In the genomic region with DNA sequence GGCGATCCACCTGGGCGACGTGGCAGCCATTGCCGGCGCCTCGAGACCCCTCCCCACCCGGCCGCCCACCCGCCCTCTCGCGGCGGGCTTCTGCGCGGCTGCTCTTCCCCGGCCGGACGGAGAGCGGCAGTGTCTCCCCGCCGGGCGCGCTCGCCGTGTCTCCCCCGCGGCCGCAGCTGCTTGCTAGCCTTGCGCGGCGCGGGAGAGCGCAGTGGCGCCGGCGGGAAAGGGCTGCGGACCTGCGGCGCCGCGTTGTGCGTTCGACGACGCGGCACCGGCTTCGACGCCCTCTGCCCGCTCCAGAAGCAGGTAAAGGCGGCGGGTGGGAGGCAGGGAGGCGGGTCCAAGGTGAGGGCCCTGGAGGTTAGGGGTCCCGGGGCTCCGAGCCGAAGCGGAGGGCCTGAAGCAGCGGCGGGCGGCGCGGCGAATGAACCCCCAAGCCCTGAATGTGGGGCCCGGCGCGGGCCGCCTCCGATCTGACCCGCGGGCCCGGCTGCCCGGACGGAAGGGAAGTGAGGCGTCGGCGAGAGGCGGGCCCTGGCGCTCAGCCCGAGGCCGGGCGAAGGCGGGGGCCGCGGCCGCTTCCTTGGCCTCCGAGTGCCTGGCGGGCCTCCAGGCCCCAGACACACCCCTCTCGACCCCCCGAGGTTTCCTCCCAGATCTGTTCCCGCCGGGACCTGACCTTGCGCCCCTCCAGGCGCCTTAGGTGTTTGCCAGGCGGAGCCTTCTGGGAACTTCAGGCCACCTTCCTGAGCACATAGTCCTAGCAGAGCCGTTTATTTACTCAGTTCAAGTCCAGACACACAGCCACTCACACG, we compare ENCODE assay signal across 8 cellular contexts. TPM values are rescaled to one million over a fixed set of nuclear protein-coding genes. Genes with fewer than 3 reads are reported as not detected.
DNase-seq lines count a peak whose midpoint lies in the region; ATAC-seq and TF ChIP-seq lines count a peak whose summit lies in the region.

TSS of gene N4BP2 (plus strand) at position 129 of the 818 bp plus-strand sequence. CDS start 40,491 bp downstream, outside the sequence.

- POLR2A ChIA-PET in activated CD8-positive, alpha-beta T cell treated with anti-CD3 and anti-CD28 coated beads, Interleukin-2, amount 10 ng/mL, durations not matched to agents 7 days and 5 days (lab: Charles Lee), result interaction anchor here (0.6 to 5.3 kb wide), 30 partner anchors 10 to 871 kb away, joined by 3 to 52 read pairs (median 4); partner anchors contain the start of gene RHOH

- CTCF ChIA-PET in activated CD8-positive, alpha-beta T cell treated with anti-CD3 and anti-CD28 coated beads, Interleukin-2, amount 10 ng/mL, durations not matched to agents 7 days and 5 days (lab: Charles Lee), result interaction anchor here (0.8 to 3.5 kb wide), 27 partner anchors 79 to 784 kb away, joined by 3 to 26 read pairs (median 5); no protein-coding TSS in a partner anchor

- H3K9me3 Mint-ChIP-seq in activated CD8-positive, alpha-beta T cell treated with anti-CD3 and anti-CD28 coated beads, Interleukin-2, amount 10 ng/mL, durations not matched to agents 7 days and 5 days (ENCODE audit: insufficient read depth), result no peaks in the 10 kb centered on the region
- H3K9me3 Mint-ChIP-seq in memory B cell, result no peaks in the 10 kb centered on the region

- DNase-seq in NCI-H82 treated with DMSO at 0.1 percent for 48 hours (lab: John Stamatoyannopoulos, UW; ENCODE audit: unreplicated experiment) (peak; percentile 46), memory B cell (ENCODE audit: low spot score in 2 of 2) (peak; percentile 71 to 72)
- peak; percentile 80 for DNase-seq in activated CD8-positive, alpha-beta T cell treated with anti-CD3 and anti-CD28 coated beads, Interleukin-2, amount 10 ng/mL, durations not matched to agents 7 days and 5 days
- peak; percentile 57 for DNase-seq in effector CD4-positive, alpha-beta T cell
- peak; percentile 49 for DNase-seq in stimulated activated CD8-positive, alpha-beta memory T cell treated with anti-CD3 and anti-CD28 coated beads, Interleukin-12 subunit alpha, Interleukin-12 subunit beta, amount 100 ng/mL, for 24 hours (ENCODE audit: extremely low read depth)

- H3K27ac ChIP-seq in C4-2B, result peak within 1 kb of the TSS; percentile 99

- peaks cover 37% of the 10 kb centered on the region for H3K4me1 Mint-ChIP-seq in activated CD8-positive, alpha-beta T cell treated with anti-CD3 and anti-CD28 coated beads, Interleukin-2, amount 10 ng/mL, durations not matched to agents 7 days and 5 days (ENCODE audit: low read depth)
- peaks cover 16% of the 10 kb centered on the region for H3K4me1 Mint-ChIP-seq in memory B cell

- peaks cover 22% of the 10 kb centered on the region for H3K36me3 Mint-ChIP-seq in activated CD8-positive, alpha-beta T cell treated with anti-CD3 and anti-CD28 coated beads, Interleukin-2, amount 10 ng/mL, durations not matched to agents 7 days and 5 days (ENCODE audit: low read depth)
- H3K36me3 Mint-ChIP-seq in memory B cell, result peaks cover 2% of the 10 kb centered on the region

- TF ChIP-seq CTCF in C4-2B (conservative IDR thresholded peaks at IDR 0.05), result peak; percentile 88

- ATAC-seq in GM19351 (IDR thresholded peaks at IDR 0.05; ENCODE audit: unreplicated experiment) (peak; percentile 47), HG03558 (IDR thresholded peaks at IDR 0.05; ENCODE audit: extremely low read depth, unreplicated experiment) (peak; percentile 27), memory B cell (ENCODE audit: low read depth) (peak; percentile 64)
- ATAC-seq in activated CD8-positive, alpha-beta T cell treated with anti-CD3 and anti-CD28 coated beads, Interleukin-2, amount 10 ng/mL, durations not matched to agents 7 days and 5 days, result peak; percentile 49

- H3K27me3 Mint-ChIP-seq in activated CD8-positive, alpha-beta T cell treated with anti-CD3 and anti-CD28 coated beads, Interleukin-2, amount 10 ng/mL, durations not matched to agents 7 days and 5 days (ENCODE audit: low read depth), result peaks cover 9% of the 10 kb centered on the region
- no peaks in the 10 kb centered on the region for H3K27me3 Mint-ChIP-seq in memory B cell

- peak within 1 kb of the TSS; percentile 93 for H3K4me3 Mint-ChIP-seq in activated CD8-positive, alpha-beta T cell treated with anti-CD3 and anti-CD28 coated beads, Interleukin-2, amount 10 ng/mL, durations not matched to agents 7 days and 5 days
- H3K4me3 Mint-ChIP-seq in memory B cell, result peak within 1 kb of the TSS; percentile 94

- peak within 1 kb of the TSS; percentile 96 for H3K27ac Mint-ChIP-seq in activated CD8-positive, alpha-beta T cell treated with anti-CD3 and anti-CD28 coated beads, Interleukin-2, amount 10 ng/mL, durations not matched to agents 7 days and 5 days
- peak within 1 kb of the TSS; percentile 94 for H3K27ac Mint-ChIP-seq in memory B cell

RNA-seq across cellular contexts. Expression of gene N4BP2, which starts in this region (rescaled TPM):
- 10 to 100 TPM; 25.1 to 29.0 TPM for total RNA-seq in activated CD8-positive, alpha-beta T cell treated with anti-CD3 and anti-CD28 coated beads, Interleukin-2, amount 10 ng/mL, durations not matched to agents 7 days and 5 days

Comparison
In these comparisons a context has a peak if more than half of its experiments do, and no peak if none do; other contexts are left out.
1. Peak in every context shown above with its lines: DNase-seq, ATAC-seq and H3K27ac ChIP-seq.